Comparison of ENCODE assay signal across 8 cellular contexts in the genomic region with DNA sequence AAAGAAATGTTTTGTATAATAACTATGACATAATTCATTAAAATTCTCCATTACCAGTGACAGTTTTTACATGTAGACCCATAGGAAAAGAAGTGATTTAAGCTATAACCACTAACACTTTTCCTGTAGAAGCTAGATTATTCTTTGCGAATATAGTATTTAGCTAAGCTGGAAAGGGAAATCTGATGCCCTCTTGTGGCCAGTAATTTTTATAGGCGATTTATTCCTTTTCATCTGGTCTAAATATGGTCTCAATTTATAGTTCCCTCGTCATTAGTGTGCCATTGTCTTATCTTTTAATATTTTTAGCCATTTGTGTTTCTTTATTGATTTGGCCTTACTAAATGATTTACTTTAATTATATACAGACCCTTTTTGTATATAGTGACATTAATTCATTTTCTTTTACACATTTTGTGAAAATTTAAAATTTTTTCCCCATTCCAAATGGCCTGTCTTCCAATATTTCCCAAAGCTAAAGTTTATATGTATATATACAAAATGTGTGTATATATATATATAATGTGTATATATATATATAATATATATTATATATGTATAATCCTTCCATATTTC. TPM values are rescaled to one million over a fixed set of nuclear protein-coding genes. Genes with fewer than 3 reads are reported as not detected.
DNase-seq lines count a peak whose midpoint lies in the region; ATAC-seq, FAIRE-seq and TF ChIP-seq lines count a peak whose summit lies in the region.

No MANE protein-coding gene starts in this region.

- H3K4me1 ChIP-seq in Panc1 (ENCODE audit: control insufficient read depth, insufficient read depth, low read length) (no peaks in the 10 kb centered on the region), endothelial cell of umbilical vein (ENCODE audit: control insufficient read depth, extremely low read depth, insufficient read depth, low read length) (no peaks in the 10 kb centered on the region)

- peaks cover 4% of the 10 kb centered on the region for H3K36me3 Mint-ChIP-seq in nephron progenitor cell (ENCODE audit: low read depth)
- H3K36me3 Mint-ChIP-seq in activated T-cell treated with anti-CD3 and anti-CD28 coated beads, Interleukin-2, amount 50 U/mL, for 4 hours (ENCODE audit: insufficient read depth) = no peaks in the 10 kb centered on the region

- no peak overlapping the region for H3K27ac Mint-ChIP-seq in nephron progenitor cell

- H3K9me3 ChIP-seq in Panc1 (ENCODE audit: control insufficient read depth, insufficient read depth, low read depth, low read length) = no peaks in the 10 kb centered on the region
- no peaks in the 10 kb centered on the region for H3K9me3 ChIP-seq in endothelial cell of umbilical vein (replicated peaks; ENCODE audit: control insufficient read depth, insufficient read depth, low read length)

- FAIRE-seq in endothelial cell of umbilical vein (lab: Jason Lieb, UNC) = peak; percentile 59

- no peaks in the 10 kb centered on the region for H3K9me1 ChIP-seq in endothelial cell of umbilical vein (replicated peaks; ENCODE audit: control insufficient read depth, extremely low read depth, insufficient read depth, low read length)

- no peak overlapping the region for H3K4me3 ChIP-seq in Jurkat, Clone E6-1 (ENCODE audit: low read length)
- H3K4me3 ChIP-seq in Panc1 (ENCODE audit: low read depth in 2 of 2, low read length in 2 of 2) (no peak overlapping the region), endothelial cell of umbilical vein (replicated peaks in 1 of 3; ENCODE audit: insufficient read depth in 1 of 3, low read depth in 1 of 3, low read length in 3 of 3) (no peak overlapping the region)

- DNase-seq in G401 (ENCODE audit: low spot score) = peak; percentile 55
- DNase-seq in Jurkat, Clone E6-1 (ENCODE audit: low read depth, low spot score) = peak; percentile 42
- peak; percentile 15 for DNase-seq in Panc1 (ENCODE audit: low read depth, low spot score)
- peak; percentile 56 for DNase-seq in endothelial cell of umbilical vein (ENCODE audit: low read depth, low spot score)
- no peak for DNase-seq in nephron progenitor cell
- DNase-seq in activated T-cell treated with anti-CD3 and anti-CD28 coated beads, Interleukin-2, amount 50 U/mL, for 4 hours = no peak
- no peak for DNase-seq in stimulated activated CD4-positive, alpha-beta T cell treated with anti-CD3 and anti-CD28 coated beads, Interleukin-2, amount 100 ng/mL, for 24 hours
- no peak for DNase-seq in activated CD8-positive, alpha-beta memory T cell treated with anti-CD3 and anti-CD28 coated beads, Interleukin-2, amount 50 U/mL, for 48 hours

- peaks cover 4% of the 10 kb centered on the region for H3K4me1 Mint-ChIP-seq in nephron progenitor cell
- H3K4me1 Mint-ChIP-seq in activated T-cell treated with anti-CD3 and anti-CD28 coated beads, Interleukin-2, amount 50 U/mL, for 4 hours (ENCODE audit: low read depth) = no peaks in the 10 kb centered on the region

- H3K36me3 ChIP-seq in Panc1 (ENCODE audit: control insufficient read depth, insufficient read depth, low read length) (no peaks in the 10 kb centered on the region), endothelial cell of umbilical vein (ENCODE audit: control insufficient read depth in 2 of 2, extremely low read depth in 1 of 2, insufficient read depth in 2 of 2, low read length in 2 of 2) (no peaks in the 10 kb centered on the region)

- in situ Hi-C loops in G401 (cut with HindIII; ENCODE audit: low sequenced_read_pairs) (no loop called here), Panc1 (cut with HindIII; ENCODE audit: low pct_unique_long_range_greater_than_20kb, low sequenced_read_pairs) (no loop called here)

- POLR2A ChIA-PET in Panc1 (lab: Charles Lee) = no interaction called here
- POLR2A ChIA-PET in endothelial cell of umbilical vein (lab: Charles Lee) = interaction anchor here (0.6 to 1.0 kb wide), 2 partner anchors 117 to 199 kb away, joined by 5 to 6 read pairs; no protein-coding TSS in a partner anchor

- H3K4me2 ChIP-seq in endothelial cell of umbilical vein (ENCODE audit: insufficient read depth, low read length) = no peak overlapping the region

- H2AFZ ChIP-seq in endothelial cell of umbilical vein (ENCODE audit: low read depth, low read length) = no peak overlapping the region

- no peak for TF ChIP-seq POLR2A in endothelial cell of umbilical vein (IDR thresholded peaks at IDR 0.05; ENCODE audit: low read depth, low read length)

- H3K4me3 Mint-ChIP-seq in nephron progenitor cell = no peak overlapping the region
- H3K4me3 Mint-ChIP-seq in activated T-cell treated with anti-CD3 and anti-CD28 coated beads, Interleukin-2, amount 50 U/mL, for 4 hours = no peak overlapping the region

- H3K27me3 ChIP-seq in Panc1 (ENCODE audit: control insufficient read depth, insufficient read depth, low read length) = no peaks in the 10 kb centered on the region
- H3K27me3 ChIP-seq in endothelial cell of umbilical vein (ENCODE audit: control insufficient read depth in 2 of 2, insufficient read depth in 2 of 2, low read length in 2 of 2) = peaks cover 0 to 2% of the 10 kb centered on the region in 2 experiments

- no peaks in the 10 kb centered on the region for H3K27me3 Mint-ChIP-seq in nephron progenitor cell (ENCODE audit: low read depth, poor library complexity)
- H3K27me3 Mint-ChIP-seq in activated T-cell treated with anti-CD3 and anti-CD28 coated beads, Interleukin-2, amount 50 U/mL, for 4 hours (ENCODE audit: low read depth) = no peaks in the 10 kb centered on the region

- H3K27ac ChIP-seq in Panc1 (ENCODE audit: low read length) = no peak overlapping the region
- no peak overlapping the region for H3K27ac ChIP-seq in endothelial cell of umbilical vein (ENCODE audit: insufficient read depth, low read depth, low read length)

- peak; percentile 60; the same call in 1 of the 2 replicates for TF ChIP-seq CTCF in Panc1 (IDR thresholded peaks at IDR 0.05)
- peak; percentile 37 to 51 for TF ChIP-seq CTCF in endothelial cell of umbilical vein (IDR thresholded peaks at IDR 0.05; ENCODE audit: extremely low read depth in 1 of 2, insufficient read depth in 1 of 2, low read depth in 1 of 2, low read length in 2 of 2)
- TF ChIP-seq CTCF in nephron progenitor cell (IDR thresholded peaks at IDR 0.05) = peak; percentile 55

- BruUV-seq in Panc1 (replicated peaks; lab: Mats Ljungman, UMichigan) (no TSS peak), endothelial cell of umbilical vein (replicated peaks; lab: Mats Ljungman, UMichigan) (no TSS peak)

- CTCF ChIA-PET in Panc1 (lab: Charles Lee) = interaction anchor here (0.5 to 1.3 kb wide), 6 partner anchors 9 to 923 kb away, joined by 3 to 7 read pairs (median 4); no protein-coding TSS in a partner anchor
- CTCF ChIA-PET in endothelial cell of umbilical vein (lab: Charles Lee) = interaction anchor here (0.7 to 7.9 kb wide), 31 partner anchors 11 to 1673 kb away, joined by 3 to 441 read pairs (median 5); no protein-coding TSS in a partner anchor

- no peaks in the 10 kb centered on the region for H3K79me2 ChIP-seq in endothelial cell of umbilical vein (ENCODE audit: control insufficient read depth, insufficient read depth, low read length)

- intact Hi-C loops in Panc1 (cut with micrococcal nuclease; ENCODE audit: unreplicated experiment) (loop anchor here (2.0 kb wide), 1 partner anchor 199 kb away; no protein-coding TSS in a partner anchor), endothelial cell of umbilical vein (cut with micrococcal nuclease) (loop anchor here (1.0 kb wide), 2 partner anchors 74 to 199 kb away; no protein-coding TSS in a partner anchor)

- ATAC-seq in Panc1 = no peak
- no peak for ATAC-seq in activated T-cell treated with anti-CD3 and anti-CD28 coated beads, Interleukin-2, amount 50 U/mL, for 4 hours

- no peak overlapping the region for H3K9ac ChIP-seq in endothelial cell of umbilical vein (replicated peaks; ENCODE audit: extremely low read depth, insufficient read depth, low read length)

- dilution Hi-C loops in endothelial cell of umbilical vein (cut with MboI; ENCODE audit: extremely low pct_ligation_motif_present, low sequenced_read_pairs) = no loop called here

- H4K20me1 ChIP-seq in endothelial cell of umbilical vein (replicated peaks; ENCODE audit: control insufficient read depth, extremely low read depth, insufficient read depth, low read length) = no peaks in the 10 kb centered on the region

- H3K9me3 Mint-ChIP-seq in nephron progenitor cell = peaks cover 3% of the 10 kb centered on the region
- no peaks in the 10 kb centered on the region for H3K9me3 Mint-ChIP-seq in activated T-cell treated with anti-CD3 and anti-CD28 coated beads, Interleukin-2, amount 50 U/mL, for 4 hours

TF ChIP-seq in endothelial cell of umbilical vein, 7 proteins besides CTCF, POLR2A, EP300 and RAD21:
- TF ChIP-seq EZH2 (IDR thresholded peaks at IDR 0.05; ENCODE audit: borderline replicate concordance, low read depth, low read length, severe bottlenecking) = no peak
- TF ChIP-seq FOS (IDR thresholded peaks at IDR 0.05; ENCODE audit: borderline replicate concordance, insufficient read depth, low read length) = no peak
- TF ChIP-seq MYC (IDR thresholded peaks at IDR 0.05; ENCODE audit: low read depth, low read length) = no peak
- TF ChIP-seq POLR2AphosphoS5 (IDR thresholded peaks at IDR 0.05; ENCODE audit: insufficient read depth, low read depth, low read length) = no peak
- no peak for TF ChIP-seq GATA2 (IDR thresholded peaks at IDR 0.05; ENCODE audit: insufficient read depth, insufficient read length, low read depth, low read length)
- no peak for TF ChIP-seq JUN (IDR thresholded peaks at IDR 0.05; ENCODE audit: borderline replicate concordance, insufficient read depth, insufficient read length, low read depth)
- TF ChIP-seq, protein P1, sequence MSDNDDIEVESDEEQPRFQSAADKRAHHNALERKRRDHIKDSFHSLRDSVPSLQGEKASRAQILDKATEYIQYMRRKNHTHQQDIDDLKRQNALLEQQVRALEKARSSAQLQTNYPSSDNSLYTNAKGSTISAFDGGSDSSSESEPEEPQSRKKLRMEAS (IDR thresholded peaks at IDR 0.05; ENCODE audit: insufficient read depth, insufficient read length) = no peak

RNA-seq across cellular contexts. Expression of a gene that starts 26.7 kb away (rescaled TPM):
- total RNA-seq in G401 (2014; rRNA removed; shearing (Covaris generic)) = 43.7 and 51.1 TPM in 2 replicates
- 39.5 TPM for polyA plus RNA-seq in Jurkat, Clone E6-1 (2012; ENCODE audit: insufficient read depth, insufficient read length)
- total RNA-seq in Panc1 (2021; ENCODE audit: unreplicated experiment) = 20.1 TPM
- 10.0 TPM for polyA plus RNA-seq in Panc1 (2012; ENCODE audit: insufficient read length)
- 35.5 and 37.2 TPM in 2 replicates for total RNA-seq in endothelial cell of umbilical vein
- polyA plus RNA-seq in endothelial cell of umbilical vein = 15.9 and 18.1 TPM in 2 replicates
- polyA plus RNA-seq in endothelial cell of umbilical vein (2011; cell fraction: cytosol; rRNA removed) = 29.3 and 30.5 TPM in 2 replicates
- 43.3 and 49.2 TPM in 2 replicates for polyA plus RNA-seq in endothelial cell of umbilical vein (2011; cell fraction: nucleus; rRNA removed)
- polyA plus RNA-seq in endothelial cell of umbilical vein (2012) = 36.0 and 38.6 TPM in 2 replicates
- 8.0 and 9.4 TPM in 2 replicates for polyA minus RNA-seq in endothelial cell of umbilical vein
- 17.9 TPM for polyA minus RNA-seq in endothelial cell of umbilical vein (2011; cell fraction: cytosol; rRNA and poly(A)+ RNA removed)
- 34.7 and 37.9 TPM in 2 replicates for polyA minus RNA-seq in endothelial cell of umbilical vein (2011; cell fraction: nucleus; rRNA and poly(A)+ RNA removed)
- 10 to 100 TPM; 32.8 to 38.8 (median 33.0) TPM for total RNA-seq in activated T-cell treated with anti-CD3 and anti-CD28 coated beads, Interleukin-2, amount 50 U/mL, for 4 hours

Comparison
In these comparisons a context has a peak if more than half of its experiments do, and no peak if none do; other contexts are left out.
1. DNase-seq: peak in G401 (single experiment), Jurkat, Clone E6-1 (single experiment), Panc1 (single experiment) and endothelial cell of umbilical vein (single experiment); none in nephron progenitor cell (single experiment), activated T-cell treated with anti-CD3 and anti-CD28 coated beads, Interleukin-2, amount 50 U/mL, for 4 hours (single experiment), stimulated activated CD4-positive, alpha-beta T cell treated with anti-CD3 and anti-CD28 coated beads, Interleukin-2, amount 100 ng/mL, for 24 hours (0 of 2) and activated CD8-positive, alpha-beta memory T cell treated with anti-CD3 and anti-CD28 coated beads, Interleukin-2, amount 50 U/mL, for 48 hours (single experiment).
2. Peak in every context shown above with its lines, with median percentiles within 50 percentile points of each other: CTCF ChIP-seq.